Comparison of ENCODE assay signal across 1 cellular context in genomic region chr5:147234825-147235635, GRCh38.
TF ChIP-seq lines count a peak whose summit lies in the region.

Gene STK32A (plus strand): TSS chr5:147235026. CDS start chr5:147239635, 4,609 bp downstream.

TF ChIP-seq in HEK293, 187 proteins besides CTCF, POLR2A, EP300 and RAD21 (continued from another document):
- peak; percentile 90 for TF ChIP-seq GLIS2 (tag by site-specific recombination; IDR thresholded peaks at IDR 0.05)
- TF ChIP-seq ZBTB8A (tag by site-specific recombination; IDR thresholded peaks at IDR 0.05): peak; percentile 59
- peak; percentile 32; the same call in 1 of the 2 replicates for TF ChIP-seq PATZ1 (tag by site-specific recombination; IDR thresholded peaks at IDR 0.05)
- TF ChIP-seq ZNF561 (tag by site-specific recombination; IDR thresholded peaks at IDR 0.05; ENCODE audit: borderline replicate concordance): peak; percentile 40; the same call in 1 of the 2 replicates
- TF ChIP-seq ZBTB48 (tag by site-specific recombination; IDR thresholded peaks at IDR 0.05): peak; percentile 33; the same call in 1 of the 2 replicates
- TF ChIP-seq, protein P1, sequence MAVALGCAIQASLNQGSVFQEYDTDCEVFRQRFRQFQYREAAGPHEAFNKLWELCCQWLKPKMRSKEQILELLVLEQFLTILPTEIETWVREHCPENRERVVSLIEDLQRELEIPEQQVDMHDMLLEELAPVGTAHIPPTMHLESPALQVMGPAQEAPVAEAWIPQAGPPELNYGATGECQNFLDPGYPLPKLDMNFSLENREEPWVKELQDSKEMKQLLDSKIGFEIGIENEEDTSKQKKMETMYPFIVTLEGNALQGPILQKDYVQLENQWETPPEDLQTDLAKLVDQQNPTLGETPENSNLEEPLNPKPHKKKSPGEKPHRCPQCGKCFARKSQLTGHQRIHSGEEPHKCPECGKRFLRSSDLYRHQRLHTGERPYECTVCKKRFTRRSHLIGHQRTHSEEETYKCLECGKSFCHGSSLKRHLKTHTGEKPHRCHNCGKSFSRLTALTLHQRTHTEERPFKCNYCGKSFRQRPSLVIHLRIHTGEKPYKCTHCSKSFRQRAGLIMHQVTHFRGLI (tag by site-specific recombination; IDR thresholded peaks at IDR 0.05): peak; percentile 96
- no peak for TF ChIP-seq ZSCAN23 (tag by site-specific recombination; IDR thresholded peaks at IDR 0.05)
- peak; percentile 62 for TF ChIP-seq KLF1 (tag by site-specific recombination; IDR thresholded peaks at IDR 0.05)
